Comparison of ENCODE assay signal across 8 cellular contexts in the genomic region with DNA sequence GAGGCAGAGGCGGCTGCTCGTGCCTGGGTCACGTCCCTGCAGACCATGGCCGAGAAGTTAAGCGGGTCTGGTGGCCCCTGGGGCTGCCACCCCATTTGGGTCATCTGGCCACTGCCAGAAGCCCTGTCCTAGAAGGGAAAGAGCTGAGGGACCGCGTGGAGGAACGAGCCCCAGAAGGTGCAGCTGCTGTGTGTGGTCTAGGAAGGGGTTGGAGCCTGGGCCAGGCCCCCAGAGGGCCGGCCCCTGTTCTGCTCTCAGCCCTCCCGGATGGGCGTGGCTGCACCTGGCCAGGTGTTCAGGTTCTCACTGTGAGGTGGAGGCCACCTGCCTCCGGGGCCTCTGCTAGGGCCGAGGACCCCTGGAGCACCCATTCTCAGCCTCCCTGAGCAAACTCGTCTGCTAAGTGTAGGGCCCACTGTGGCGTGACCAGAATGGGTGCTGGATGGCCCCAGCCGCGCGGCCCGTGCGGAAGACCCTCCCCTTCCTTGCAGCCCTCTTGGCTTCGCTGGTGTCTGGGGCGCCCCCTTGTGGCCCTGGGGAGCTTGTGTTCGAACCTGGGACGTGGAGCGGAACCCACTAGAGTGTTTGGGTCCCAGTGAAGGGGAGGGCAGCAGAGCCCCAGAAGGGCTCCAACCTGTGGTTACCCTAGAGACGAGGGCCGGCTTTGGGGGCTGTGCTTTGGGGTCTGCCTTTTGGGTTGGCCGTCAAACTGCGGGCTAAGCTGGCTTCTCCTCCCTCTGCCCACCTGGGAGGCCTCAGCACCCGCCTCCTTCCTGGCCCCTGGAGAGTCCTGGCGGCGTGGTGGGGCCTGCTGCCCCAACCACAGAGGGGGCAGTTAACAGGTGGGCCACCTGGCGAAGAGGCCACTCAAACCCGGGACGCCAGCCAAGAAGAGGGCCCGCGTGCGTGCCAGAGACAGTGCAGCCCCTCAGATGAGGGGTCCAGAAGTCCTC. TPM values are rescaled to one million over a fixed set of nuclear protein-coding genes. Genes with fewer than 3 reads are reported as not detected.
A peak's percentile ranks its signal among the peaks of the same experiment; 100 is the strongest.
DNase-seq lines count a peak whose midpoint lies in the region; ATAC-seq and TF ChIP-seq lines count a peak whose summit lies in the region.

No MANE protein-coding gene starts in this region.

- CTCF ChIA-PET in HCT116 (lab: Charles Lee) = interaction anchor here (0.9 to 1.5 kb wide), 10 partner anchors 8 to 407 kb away, joined by 3 to 7 read pairs (median 4); no protein-coding TSS in a partner anchor

- H3K36me3 ChIP-seq in HCT116 (ENCODE audit: control insufficient read depth in 1 of 2, insufficient read depth in 2 of 2, low read length in 2 of 2) = peaks cover 0 to 5% of the 10 kb centered on the region in 2 experiments; a peak in 2 of 4 replicates

- RAD21 ChIA-PET in HCT116 (lab: Charles Lee; ENCODE audit: low non-redundant PET in 1 of 2, low total read pairs in 2 of 2, uncharacterized antibody in 2 of 2, unreplicated experiment in 2 of 2) = interaction anchor here in 1 of 2 experiments (1.0 to 1.1 kb wide), 2 partner anchors 54 to 147 kb away, joined by 3 to 5 read pairs; no protein-coding TSS in a partner anchor

- POLR2A ChIA-PET in HCT116 (lab: Charles Lee) = no interaction called here

- H3K36me3 Mint-ChIP-seq in memory B cell = peaks cover 8% of the 10 kb centered on the region

- TF ChIP-seq CTCF in HCT116 (IDR thresholded peaks at IDR 0.05 in 2 of 3, conservative IDR thresholded peaks at IDR 0.05 in 1 of 3; ENCODE audit: borderline replicate concordance in 1 of 3, insufficient read depth in 1 of 3, low read depth in 2 of 3, low read length in 2 of 3) (peak; percentile 86 to 96 (median 95)), dorsolateral prefrontal cortex (IDR thresholded peaks at IDR 0.05 in 54 of 56, conservative IDR thresholded peaks at IDR 0.05 in 2 of 56; ENCODE audit: low read depth in 1 of 56, partially characterized antibody in 56 of 56) (peak in 53 of 56 donors; percentile 24 to 66 (median 52))

- H3K4me1 ChIP-seq in HCT116 (ENCODE audit: control insufficient read depth in 1 of 2, insufficient read depth in 2 of 2, low read length in 2 of 2) = peaks cover 5 to 18% of the 10 kb centered on the region in 2 experiments; a peak in 2 of 4 replicates

- DNase-seq in AG20443 (ENCODE audit: low spot score) (peak; percentile 71), HCT116 (ENCODE audit: low read depth, low spot score) (peak; percentile 75), NCI-H460 (ENCODE audit: extremely low read depth, low read depth) (peak; percentile 73), dorsolateral prefrontal cortex (peak in 5 of 10 donors; percentile 20 to 58 (median 33)), memory B cell (ENCODE audit: low spot score in 2 of 2) (peak; percentile 79 to 90), middle frontal gyrus (ENCODE audit: extremely low spot score, low spot score) (no peak)
- DNase-seq in activated CD4-positive, alpha-beta T cell treated with anti-CD3 and anti-CD28 coated beads for 48 hours = peak; percentile 88
- peak; percentile 72 to 73 for DNase-seq in stimulated activated CD8-positive, alpha-beta memory T cell treated with anti-CD3 and anti-CD28 coated beads, Interleukin-2, amount 100 ng/mL, for 48 hours (ENCODE audit: low read depth in 2 of 2)

- peak; percentile 65 for TF ChIP-seq RAD21 in HCT116 (IDR thresholded peaks at IDR 0.05; ENCODE audit: low read depth)

- ATAC-seq in HCT116 (peak; percentile 80), memory B cell (ENCODE audit: low read depth) (peak; percentile 57)

- no peak for TF ChIP-seq POLR2A in HCT116 (IDR thresholded peaks at IDR 0.05; ENCODE audit: borderline replicate concordance, extremely low read depth, insufficient read depth, insufficient read length)

- H3K27me3 Mint-ChIP-seq in memory B cell = no peaks in the 10 kb centered on the region

- H3K27me3 ChIP-seq in HCT116 (ENCODE audit: insufficient read depth, low read length) = no peaks in the 10 kb centered on the region
- no peaks in the 10 kb centered on the region for H3K27me3 ChIP-seq in dorsolateral prefrontal cortex

- TSS peak; percentile 50 for BruUV-seq in HCT116 (replicated peaks; lab: Mats Ljungman, UMichigan)

- peaks cover 9% of the 10 kb centered on the region; the same call in 1 of the 2 replicates for H4K20me1 ChIP-seq in HCT116 (ENCODE audit: insufficient read depth)

- no peak overlapping the region for H2AFZ ChIP-seq in HCT116 (ENCODE audit: low read depth, low read length, poor library complexity, severe bottlenecking)

- H3K4me3 Mint-ChIP-seq in memory B cell = peak overlapping the region; percentile 84

- no peaks in the 10 kb centered on the region for H3K9me3 ChIP-seq in HCT116 (ENCODE audit: control insufficient read depth in 1 of 2, insufficient read depth in 1 of 2, low read depth in 1 of 2, low read length in 2 of 2)

- no peaks in the 10 kb centered on the region for H3K9me2 ChIP-seq in HCT116 (ENCODE audit: insufficient read depth)

- peak overlapping the region; percentile 98 for H3K4me2 ChIP-seq in HCT116 (ENCODE audit: low read length)

- intact Hi-C loops in HCT116 (cut with micrococcal nuclease) = loop anchor here (1.0 to 2.0 kb wide), 3 partner anchors 54 to 146 kb away; no protein-coding TSS in a partner anchor
- intact Hi-C loops in dorsolateral prefrontal cortex (cut with DNase I) = no loop called here

- H3K27ac ChIP-seq in HCT116 (ENCODE audit: low read depth, low read length) (peak overlapping the region; percentile 96), dorsolateral prefrontal cortex (no peak overlapping the region)

- peaks cover 16% of the 10 kb centered on the region for H3K4me1 Mint-ChIP-seq in memory B cell

- no peaks in the 10 kb centered on the region for H3K9me3 Mint-ChIP-seq in memory B cell

- H3K4me3 ChIP-seq in HCT116 (replicated peaks in 1 of 2; ENCODE audit: low read depth in 1 of 2, low read length in 2 of 2) (peak overlapping the region; percentile 87 to 96), dorsolateral prefrontal cortex (peak overlapping the region; percentile 44 to 80 (median 66))

- peak overlapping the region; percentile 94 for H3K9ac ChIP-seq in HCT116 (ENCODE audit: low read length)

- H3K79me2 ChIP-seq in HCT116 (ENCODE audit: insufficient read depth, low read length) = peaks cover 60% of the 10 kb centered on the region

- no peak overlapping the region for H3K27ac Mint-ChIP-seq in memory B cell

TF ChIP-seq in HCT116, 20 proteins besides CTCF, POLR2A, EP300 and RAD21:
- TF ChIP-seq FOSL1 (IDR thresholded peaks at IDR 0.05; ENCODE audit: low read depth) (no peak), EZH2phosphoT487 (IDR thresholded peaks at IDR 0.05; ENCODE audit: borderline replicate concordance) (no peak), CBX3 (IDR thresholded peaks at IDR 0.05; ENCODE audit: low read depth) (no peak), SRF (IDR thresholded peaks at IDR 0.05; ENCODE audit: low read depth) (no peak), ZFX (IDR thresholded peaks at IDR 0.05) (no peak), JUND (IDR thresholded peaks at IDR 0.05) (no peak), CEBPB (IDR thresholded peaks at IDR 0.05; ENCODE audit: low read depth) (no peak), TCF7L2 (IDR thresholded peaks at IDR 0.05; ENCODE audit: borderline replicate concordance, extremely low read depth, insufficient read depth, insufficient read length) (no peak), ZNF274 (IDR thresholded peaks at IDR 0.05; ENCODE audit: low read depth, low read length) (no peak), YY1 (IDR thresholded peaks at IDR 0.05; ENCODE audit: extremely low read depth, insufficient replicate concordance, low read depth, low read length) (peak; percentile 58), EGR1 (IDR thresholded peaks at IDR 0.05; ENCODE audit: low read depth) (no peak), POLR2AphosphoS5 (IDR thresholded peaks at IDR 0.05; ENCODE audit: low read depth, low read length) (peak; percentile 63), SP1 (IDR thresholded peaks at IDR 0.05; ENCODE audit: low read depth) (no peak), SIN3A (IDR thresholded peaks at IDR 0.05; ENCODE audit: low read depth) (peak; percentile 77; the same call in 1 of the 2 replicates), EZH2 (IDR thresholded peaks at IDR 0.05) (no peak)
- TF ChIP-seq, protein P1, sequence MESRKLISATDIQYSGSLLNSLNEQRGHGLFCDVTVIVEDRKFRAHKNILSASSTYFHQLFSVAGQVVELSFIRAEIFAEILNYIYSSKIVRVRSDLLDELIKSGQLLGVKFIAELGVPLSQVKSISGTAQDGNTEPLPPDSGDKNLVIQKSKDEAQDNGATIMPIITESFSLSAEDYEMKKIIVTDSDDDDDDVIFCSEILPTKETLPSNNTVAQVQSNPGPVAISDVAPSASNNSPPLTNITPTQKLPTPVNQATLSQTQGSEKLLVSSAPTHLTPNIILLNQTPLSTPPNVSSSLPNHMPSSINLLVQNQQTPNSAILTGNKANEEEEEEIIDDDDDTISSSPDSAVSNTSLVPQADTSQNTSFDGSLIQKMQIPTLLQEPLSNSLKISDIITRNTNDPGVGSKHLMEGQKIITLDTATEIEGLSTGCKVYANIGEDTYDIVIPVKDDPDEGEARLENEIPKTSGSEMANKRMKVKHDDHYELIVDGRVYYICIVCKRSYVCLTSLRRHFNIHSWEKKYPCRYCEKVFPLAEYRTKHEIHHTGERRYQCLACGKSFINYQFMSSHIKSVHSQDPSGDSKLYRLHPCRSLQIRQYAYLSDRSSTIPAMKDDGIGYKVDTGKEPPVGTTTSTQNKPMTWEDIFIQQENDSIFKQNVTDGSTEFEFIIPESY (IDR thresholded peaks at IDR 0.05; ENCODE audit: extremely low read depth, insufficient replicate concordance, low read length) = no peak
- TF ChIP-seq, protein P2, sequence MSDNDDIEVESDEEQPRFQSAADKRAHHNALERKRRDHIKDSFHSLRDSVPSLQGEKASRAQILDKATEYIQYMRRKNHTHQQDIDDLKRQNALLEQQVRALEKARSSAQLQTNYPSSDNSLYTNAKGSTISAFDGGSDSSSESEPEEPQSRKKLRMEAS (IDR thresholded peaks at IDR 0.05) = peak; percentile 61; the same call in 1 of the 2 replicates
- TF ChIP-seq, protein P3, sequence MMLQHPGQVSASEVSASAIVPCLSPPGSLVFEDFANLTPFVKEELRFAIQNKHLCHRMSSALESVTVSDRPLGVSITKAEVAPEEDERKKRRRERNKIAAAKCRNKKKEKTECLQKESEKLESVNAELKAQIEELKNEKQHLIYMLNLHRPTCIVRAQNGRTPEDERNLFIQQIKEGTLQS (IDR thresholded peaks at IDR 0.05) = no peak

RNA-seq across cellular contexts. Expression of a gene that starts 49.3 kb away (rescaled TPM):
- total RNA-seq in HCT116 (2021; ENCODE audit: unreplicated experiment) = not detected
- polyA plus RNA-seq in HCT116 (2012) = not detected in 2 replicates
- total RNA-seq in NCI-H460 (2014; rRNA removed; shearing (Covaris generic)) = not detected in 2 replicates
- polyA plus RNA-seq in NCI-H460 (2014; cell fraction: nucleus; rRNA removed) = 2.0 TPM in 1 of 2 replicates, not detected in the other
- 1 to 10 TPM in 11 of 120 experiments, under 1 TPM in 14, not detected in 95; 0.57 to 2.1 (median 0.86) TPM for total RNA-seq in dorsolateral prefrontal cortex

RNA-seq across cellular contexts. Expression of a gene that starts 57.5 kb away (rescaled TPM):
- total RNA-seq in HCT116 (2021; ENCODE audit: unreplicated experiment) (not detected), dorsolateral prefrontal cortex (1 to 10 TPM in 1 of 120 experiments, under 1 TPM in 11, not detected in 108; 0.25 to 1.3 (median 0.45) TPM)
- polyA plus RNA-seq in HCT116 (2012) = 0.10 TPM in 1 of 2 replicates, not detected in the other
- total RNA-seq in NCI-H460 (2014; rRNA removed; shearing (Covaris generic)) = not detected in 2 replicates
- polyA plus RNA-seq in NCI-H460 (2014; cell fraction: nucleus; rRNA removed) = not detected in 2 replicates
